ENCODE assay signal across 27 cellular contexts in the genomic region with DNA sequence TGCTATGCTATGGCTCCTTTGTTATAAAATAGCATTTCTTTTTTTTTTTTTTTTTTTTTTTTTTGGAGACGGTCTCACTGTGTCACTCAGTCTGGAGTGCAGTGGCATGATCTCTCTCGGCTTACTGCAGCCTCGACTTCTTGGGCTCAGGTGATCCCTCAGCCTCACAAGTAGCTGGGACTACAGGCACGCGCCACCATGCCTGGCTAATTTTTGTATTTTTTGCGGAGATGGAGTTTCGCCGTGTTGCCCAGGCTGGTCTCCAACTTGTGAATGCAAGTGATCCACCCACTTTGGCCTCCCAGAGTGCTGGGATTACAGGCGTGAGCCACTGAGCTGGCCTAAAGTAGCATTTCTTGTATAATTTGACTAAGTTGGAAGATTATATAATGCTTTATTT. TPM values are rescaled to one million over a fixed set of nuclear protein-coding genes. Genes with fewer than 3 reads are reported as not detected.
DNase-seq lines count a peak whose midpoint lies in the region; ATAC-seq and TF ChIP-seq lines count a peak whose summit lies in the region.
"Had no signal": no experiment of that assay in that cellular context is flagged by ENCODE, and none has a peak within 500 bp of the region (broad histone marks: within the 10 kb centered on the region; RNA-seq: fewer than 3 reads in every experiment).

No MANE protein-coding gene starts in this region.

- in situ Hi-C loops in IMR-90 (cut with MboI; ENCODE audit: low sequenced_read_pairs), result loop anchor here (10.0 kb wide), 2 partner anchors 279 to 429 kb away; no protein-coding TSS in a partner anchor

- no peak overlapping the region for H2AK9ac ChIP-seq in IMR-90 (replicated peaks; ENCODE audit: low read depth, low read length, poor library complexity)

- no TSS peak for BruUV-seq in IMR-90 (replicated peaks; lab: Mats Ljungman, UMichigan)

- H3K9me1 ChIP-seq in IMR-90 (ENCODE audit: insufficient read depth, low read length), result 0 out of 2 replicates have a peak, but pooled peaks cover 4% of the 10 kb centered on the region

- TF ChIP-seq POLR2A in IMR-90 (IDR thresholded peaks at IDR 0.05; ENCODE audit: low read depth, low read length), result no peak
- no peak for TF ChIP-seq POLR2A in body of pancreas (IDR thresholded peaks at IDR 0.05)
- TF ChIP-seq POLR2A in stomach (IDR thresholded peaks at IDR 0.05), result no peak

- peaks cover 16 to 39% of the 10 kb centered on the region in 2 experiments for H3K79me1 ChIP-seq in IMR-90 (ENCODE audit: low read depth in 1 of 2, low read length in 2 of 2)

- TF ChIP-seq CTCF in IMR-90 (conservative IDR thresholded peaks at IDR 0.05; ENCODE audit: low read depth, low read length) (no peak), body of pancreas (IDR thresholded peaks at IDR 0.05) (no peak), hepatocyte (IDR thresholded peaks at IDR 0.05; ENCODE audit: poor library complexity) (no peak), stomach (IDR thresholded peaks at IDR 0.05) (no peak)

- H2AK5ac ChIP-seq in IMR-90 (ENCODE audit: low read depth, low read length), result peak overlapping the region; percentile 44; the same call in 1 of the 2 replicates

- H3K18ac ChIP-seq in IMR-90 (ENCODE audit: low read depth, low read length), result peak overlapping the region; percentile 51; the same call in 1 of the 2 replicates

- H2BK5ac ChIP-seq in IMR-90 (ENCODE audit: low read depth, low read length, poor library complexity, severe bottlenecking), result peak overlapping the region; percentile 59

- POLR2A ChIA-PET in IMR-90 (lab: Charles Lee; ENCODE audit: unreplicated experiment), result no interaction called here

- dilution Hi-C loops in IMR-90 (cut with HindIII; ENCODE audit: low sequenced_read_pairs, unreplicated experiment), result no loop called here

- H3K9ac ChIP-seq in IMR-90 (ENCODE audit: low read depth, low read length), result peak overlapping the region; percentile 56; the same call in 1 of the 2 replicates

- no peaks in the 10 kb centered on the region for H3K27me3 Mint-ChIP-seq in effector memory CD8-positive, alpha-beta T cell
- H3K27me3 Mint-ChIP-seq: activated CD4-positive, alpha-beta T cell treated with anti-CD3 and anti-CD28 coated beads, Interleukin-2, amount 10 ng/mL, durations not matched to agents 24 days and 14 days; activated T-cell treated with anti-CD3 and anti-CD28 coated beads, Interleukin-2, amount 50 U/mL, for 24 hours; CD4-positive, CD25-positive, alpha-beta regulatory T cell; stimulated activated memory B cell treated with anti-CD40 and anti-IgM and Interleukin-4, amounts not matched to agents 10 μg/mL and 1 μg/mL and 100 μg/mL, for 72 hours had no signal

- H3K23ac ChIP-seq in IMR-90 (ENCODE audit: low read depth, low read length), result no peak overlapping the region

- peaks cover 12 to 21% of the 10 kb centered on the region in 2 donors for H3K4me1 Mint-ChIP-seq in effector memory CD8-positive, alpha-beta T cell (ENCODE audit: low read depth in 2 of 2)

- no peak for TF ChIP-seq RAD21 in IMR-90 (IDR thresholded peaks at IDR 0.05; ENCODE audit: low read length)

- H4K20me1 ChIP-seq in IMR-90 (ENCODE audit: insufficient read depth, low read length), result no peaks in the 10 kb centered on the region; the same call in 1 of the 2 replicates
- peaks cover 12% of the 10 kb centered on the region for H4K20me1 ChIP-seq in hepatocyte (ENCODE audit: insufficient read depth, poor library complexity, severe bottlenecking)

- H3K9me2 ChIP-seq in hepatocyte (replicated peaks; ENCODE audit: insufficient read depth), result no peaks in the 10 kb centered on the region

- no peaks in the 10 kb centered on the region for H3K9me3 Mint-ChIP-seq in effector memory CD8-positive, alpha-beta T cell
- H3K9me3 Mint-ChIP-seq: activated CD4-positive, alpha-beta T cell treated with anti-CD3 and anti-CD28 coated beads, Interleukin-2, amount 10 ng/mL, durations not matched to agents 24 days and 14 days; activated T-cell treated with anti-CD3 and anti-CD28 coated beads, Interleukin-2, amount 50 U/mL, for 24 hours; HFFc6; stimulated activated memory B cell treated with anti-CD40 and anti-IgM and Interleukin-4, amounts not matched to agents 10 μg/mL and 1 μg/mL and 100 μg/mL, for 72 hours; T-helper 2 cell treated with Interferon-gamma antibody and Interleukin-4, amounts not matched to agents 5 μg/mL and 100 μg/mL, for 36 hours had no signal

- H3K4ac ChIP-seq in IMR-90 (ENCODE audit: low read depth, low read length), result peak overlapping the region; percentile 40

- H2AFZ ChIP-seq in IMR-90 (replicated peaks; ENCODE audit: low read length, poor library complexity) (no peak overlapping the region), hepatocyte (no peak overlapping the region)

- DNase-seq in IMR-90, result no peak
- DNase-seq in body of pancreas, result no peak
- no peak for DNase-seq in hepatocyte (ENCODE audit: low spot score)
- DNase-seq in stomach, result no peak
- no peak for DNase-seq in effector memory CD8-positive, alpha-beta T cell
- no peak for DNase-seq in SW 1271 (lab: John Stamatoyannopoulos, UW)
- DNase-seq: activated CD4-positive, alpha-beta T cell treated with anti-CD3 and anti-CD28 coated beads, Interleukin-2, amount 10 ng/mL, durations not matched to agents 24 days and 14 days; activated T-cell treated with anti-CD3 and anti-CD28 coated beads, Interleukin-2, amount 50 U/mL, for 24 hours; CD4-positive, CD25-positive, alpha-beta regulatory T cell; central memory CD4-positive, alpha-beta T cell; islet precursor cell; Karpas-422; lower lobe of right lung; MV-4-11; NCI-H1436 treated with DMSO at 0.1 percent for 48 hours; NCI-H2107; NCI-H446 treated with DMSO at 0.1 percent for 48 hours; posterior cingulate gyrus; right lobe of liver; stimulated activated CD4-positive, alpha-beta T cell treated with anti-CD3 and anti-CD28 coated beads, Interleukin-12 subunit alpha, Interleukin-12 subunit beta, amount 100 ng/mL, for 4 hours; stimulated activated CD4-positive, alpha-beta T cell treated with anti-CD3 and anti-CD28 coated beads, Interleukin-4, amount 100 ng/mL, for 24 hours; WERI-Rb-1 had no signal

- peak overlapping the region; percentile 25; the same call in 1 of the 2 replicates for H4K91ac ChIP-seq in IMR-90 (ENCODE audit: insufficient read depth, low read depth, low read length)

- WGBS in IMR-90 (ENCODE audit: extremely low coverage in 2 of 2, insufficient read length in 1 of 2), 2 experiments, result 69% methylated on average over 7 of the region's 9 CpGs; no CpG with 5 or more reads in 1 of the 2 experiments
- WGBS in body of pancreas, 2 donors, result 51 to 64% methylated on average over 9 of the region's 9 CpGs
- 64% methylated on average over 9 of the region's 9 CpGs for WGBS in hepatocyte (ENCODE audit: low lambda C conversion rate, missing lambda C conversion rate)
- 46 to 66% (median 57%) methylated on average over 9 of the region's 9 CpGs for WGBS in stomach, 5 donors

- ATAC-seq in IMR-90 (ENCODE audit: low read depth), result peak; percentile 19
- peak; percentile 55 for ATAC-seq in body of pancreas
- ATAC-seq in effector memory CD8-positive, alpha-beta T cell (replicated peaks), result no peak
- no peak for ATAC-seq in GM19463 (IDR thresholded peaks at IDR 0.05; ENCODE audit: unreplicated experiment)
- ATAC-seq: lower lobe of right lung; stimulated activated memory B cell treated with anti-CD40 and anti-IgM and Interleukin-4, amounts not matched to agents 10 μg/mL and 1 μg/mL and 100 μg/mL, for 72 hours had no signal

- H4K5ac ChIP-seq in IMR-90 (ENCODE audit: low read depth, low read length), result peak overlapping the region; percentile 15; the same call in 1 of the 2 replicates

- H4K8ac ChIP-seq in IMR-90 (ENCODE audit: low read depth in 2 of 2, low read length in 2 of 2), result peak overlapping the region; percentile 29 to 62; a peak in 2 of 4 replicates

- no peak overlapping the region for H3K4me3 Mint-ChIP-seq in effector memory CD8-positive, alpha-beta T cell
- H3K4me3 Mint-ChIP-seq: activated CD4-positive, alpha-beta T cell treated with anti-CD3 and anti-CD28 coated beads, Interleukin-2, amount 10 ng/mL, durations not matched to agents 24 days and 14 days; activated T-cell treated with anti-CD3 and anti-CD28 coated beads, Interleukin-2, amount 50 U/mL, for 24 hours; CD4-positive, CD25-positive, alpha-beta regulatory T cell; HFFc6; stimulated activated memory B cell treated with anti-CD40 and anti-IgM and Interleukin-4, amounts not matched to agents 10 μg/mL and 1 μg/mL and 100 μg/mL, for 72 hours; T-helper 2 cell treated with Interferon-gamma antibody and Interleukin-4, amounts not matched to agents 5 μg/mL and 100 μg/mL, for 36 hours had no signal

- peaks cover 14% of the 10 kb centered on the region for H3K36me3 Mint-ChIP-seq in effector memory CD8-positive, alpha-beta T cell (ENCODE audit: insufficient read depth)
- H3K36me3 Mint-ChIP-seq: CD4-positive, CD25-positive, alpha-beta regulatory T cell had no signal

- H3K27ac Mint-ChIP-seq in effector memory CD8-positive, alpha-beta T cell, result no peak overlapping the region
- H3K27ac Mint-ChIP-seq: activated CD4-positive, alpha-beta T cell treated with anti-CD3 and anti-CD28 coated beads, Interleukin-2, amount 10 ng/mL, durations not matched to agents 24 days and 14 days; activated T-cell treated with anti-CD3 and anti-CD28 coated beads, Interleukin-2, amount 50 U/mL, for 24 hours; stimulated activated memory B cell treated with anti-CD40 and anti-IgM and Interleukin-4, amounts not matched to agents 10 μg/mL and 1 μg/mL and 100 μg/mL, for 72 hours; T-helper 2 cell treated with Interferon-gamma antibody and Interleukin-4, amounts not matched to agents 5 μg/mL and 100 μg/mL, for 36 hours had no signal

- H2BK20ac ChIP-seq in IMR-90 (ENCODE audit: low read depth, low read length), result peak overlapping the region; percentile 50; the same call in 1 of the 2 replicates

- TF ChIP-seq EP300 in stomach (IDR thresholded peaks at IDR 0.05), result no peak

- peak overlapping the region; percentile 20; the same call in 1 of the 2 replicates for H3K14ac ChIP-seq in IMR-90 (replicated peaks; ENCODE audit: low read depth, low read length)

- peak overlapping the region; percentile 54; the same call in 1 of the 3 replicates for H2BK15ac ChIP-seq in IMR-90 (ENCODE audit: low read depth, low read length)

- H3K4me3 ChIP-seq in IMR-90 (ENCODE audit: insufficient read depth, low read depth, low read length) (no peak overlapping the region), body of pancreas (no peak overlapping the region), hepatocyte (no peak overlapping the region), stomach (no peak overlapping the region)
- H3K4me3 ChIP-seq: lower lobe of right lung, right lobe of liver had no signal

- peak overlapping the region; percentile 98 for H3K27ac ChIP-seq in IMR-90 (ENCODE audit: insufficient read depth, low read length)
- H3K27ac ChIP-seq in body of pancreas, result peak overlapping the region in 2 of 4 donors; percentile 56 to 62
- H3K27ac ChIP-seq in hepatocyte, result peak overlapping the region; percentile 1
- H3K27ac ChIP-seq in stomach, result peak overlapping the region in 4 of 5 donors; percentile 42 to 60 (median 56)
- H3K27ac ChIP-seq: HL-60, lower lobe of right lung, WERI-Rb-1 had no signal

- CTCF ChIA-PET in IMR-90 (lab: Yijun Ruan, JAX), result interaction anchor here (0.6 to 2.3 kb wide), 4 partner anchors 77 to 638 kb away, joined by 3 to 17 read pairs (median 4); no protein-coding TSS in a partner anchor

- no peaks in the 10 kb centered on the region for H3K9me3 ChIP-seq in IMR-90 (ENCODE audit: control insufficient read depth, insufficient read depth, low read length)
- no peaks in the 10 kb centered on the region for H3K9me3 ChIP-seq in body of pancreas
- H3K9me3 ChIP-seq in hepatocyte (ENCODE audit: low read depth), result no peaks in the 10 kb centered on the region
- no peaks in the 10 kb centered on the region for H3K9me3 ChIP-seq in stomach
- H3K9me3 ChIP-seq: lower lobe of right lung, right lobe of liver had no signal

- peak overlapping the region; percentile 13; the same call in 1 of the 2 replicates for H2BK120ac ChIP-seq in IMR-90 (ENCODE audit: low read depth, low read length)

- no peaks in the 10 kb centered on the region; the same call in 1 of the 2 replicates for H3K36me3 ChIP-seq in IMR-90 (ENCODE audit: control insufficient read depth, insufficient read depth, low read length)
- H3K36me3 ChIP-seq in body of pancreas (replicated peaks in 1 of 2; ENCODE audit: insufficient read depth in 1 of 2, low read depth in 2 of 2), result no peaks in the 10 kb centered on the region
- H3K36me3 ChIP-seq in hepatocyte (replicated peaks; ENCODE audit: insufficient read depth, low read depth), result no peaks in the 10 kb centered on the region
- peaks cover 0 to 14% (median 4%) of the 10 kb centered on the region in 4 donors for H3K36me3 ChIP-seq in stomach
- H3K36me3 ChIP-seq: right lobe of liver had no signal

- no peak overlapping the region for H3K56ac ChIP-seq in IMR-90 (ENCODE audit: extremely low read depth, insufficient read depth, low read length)

- intact Hi-C loops in IMR-90 (cut with micrococcal nuclease) (loop anchor here (10.0 kb wide), 1 partner anchor 679 kb away; no protein-coding TSS in a partner anchor), body of pancreas (cut with DNase I) (loop anchor here (10.0 kb wide), 1 partner anchor 89 kb away; no protein-coding TSS in a partner anchor), stomach (cut with DNase I; ENCODE audit: low total_unique reads) (loop anchor here (10.0 kb wide), 1 partner anchor 99 kb away; no protein-coding TSS in a partner anchor)

- H3K4me1 ChIP-seq in IMR-90 (ENCODE audit: control insufficient read depth, insufficient read depth, low read length) (peaks cover 18% of the 10 kb centered on the region), body of pancreas (peaks cover 35% of the 10 kb centered on the region), hepatocyte (ENCODE audit: insufficient read depth) (peaks cover 5% of the 10 kb centered on the region), stomach (peaks cover 14 to 80% (median 40%) of the 10 kb centered on the region in 4 donors)

- H3K4me2 ChIP-seq in IMR-90 (ENCODE audit: low read depth, low read length) (0 out of 2 replicates have a peak overlapping the region, but pooled peaks have one; percentile 10), hepatocyte (no peak overlapping the region)

- H3K79me2 ChIP-seq in hepatocyte, result peaks cover 86% of the 10 kb centered on the region

- H3K27me3 ChIP-seq in IMR-90 (ENCODE audit: control insufficient read depth, insufficient read depth, low read length) (no peaks in the 10 kb centered on the region), body of pancreas (no peaks in the 10 kb centered on the region), hepatocyte (no peaks in the 10 kb centered on the region), stomach (no peaks in the 10 kb centered on the region)
- H3K27me3 ChIP-seq: right lobe of liver had no signal

RNA-seq across cellular contexts. Expression of gene CAMTA1, which starts 10.8 kb away (rescaled TPM):
- total RNA-seq in IMR-90 (2012; rRNA removed) (35.5 and 65.3 TPM in 2 replicates), body of pancreas (10 to 100 TPM; 36.3 to 59.7 TPM), hepatocyte (89.0 and 111 TPM in 2 replicates), stomach (100 to 1,000 TPM in 3 of 5 donors, 10 to 100 TPM in 2; 42.8 to 213 (median 109) TPM)
- polyA plus RNA-seq in IMR-90 (2012; rRNA removed) (52.0 and 74.3 TPM in 2 replicates), hepatocyte (145 and 151 TPM in 2 replicates), stomach (100 to 1,000 TPM; 126 to 154 (median 132) TPM)
- polyA plus RNA-seq in IMR-90 (2012; cell fraction: cytosol; rRNA removed), result 41.7 and 81.6 TPM in 2 replicates
- polyA plus RNA-seq in IMR-90 (2012; cell fraction: nucleus; rRNA removed; ENCODE audit: low replicate concordance), result 8.2 and 38.2 TPM in 2 replicates

Comparison
In these comparisons a context has a peak if more than half of its experiments do, and no peak if none do; other contexts are left out.
1. ATAC-seq: peak in IMR-90 (single experiment) and body of pancreas (single experiment); none in effector memory CD8-positive, alpha-beta T cell (single experiment) and GM19463 (single experiment).